Comparison of ENCODE assay signal across 13 cellular contexts in the genomic region with DNA sequence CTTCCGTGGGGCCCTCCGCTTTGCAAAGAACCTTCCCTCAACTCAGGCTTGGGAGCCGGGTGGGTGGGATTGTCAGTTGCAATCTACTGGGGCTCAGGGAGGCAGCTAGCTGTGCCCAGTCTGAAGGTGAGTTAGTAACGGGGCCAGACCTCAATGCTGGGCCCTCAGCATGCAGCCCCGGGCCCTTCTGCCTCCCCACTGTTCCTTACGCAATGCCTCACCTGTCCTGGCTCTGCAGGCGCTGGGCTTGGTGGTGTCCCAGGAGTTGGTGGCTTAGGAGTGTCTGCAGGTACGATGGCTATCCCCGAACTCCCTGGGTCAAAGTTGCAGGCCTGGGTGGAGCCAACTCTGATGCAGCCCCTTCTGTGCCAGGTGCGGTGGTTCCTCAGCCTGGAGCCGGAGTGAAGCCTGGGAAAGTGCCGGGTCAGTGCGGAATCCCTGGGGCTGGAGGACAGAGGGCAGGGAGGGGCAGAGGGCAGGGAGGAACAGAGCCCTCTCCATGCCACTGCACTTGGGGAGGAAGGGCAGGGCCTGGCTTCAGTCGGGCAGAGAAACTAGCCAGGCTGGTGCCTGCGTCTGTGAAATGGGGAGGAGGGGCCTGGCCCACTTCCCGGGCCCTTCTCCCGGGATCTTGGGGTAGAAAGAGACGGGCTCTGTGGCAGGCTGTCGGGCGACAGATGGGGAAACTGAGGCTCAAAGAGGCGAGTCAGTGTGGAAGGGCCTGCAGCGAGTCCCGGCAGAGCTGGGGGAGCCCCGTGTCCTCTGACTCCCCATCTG. TPM values are rescaled to one million over a fixed set of nuclear protein-coding genes. Genes with fewer than 3 reads are reported as not detected.
DNase-seq lines count a peak whose midpoint lies in the region; ATAC-seq, FAIRE-seq and TF ChIP-seq lines count a peak whose summit lies in the region.
"Had no signal": no experiment of that assay in that cellular context is flagged by ENCODE, and none has a peak within 500 bp of the region (broad histone marks: within the 10 kb centered on the region; RNA-seq: fewer than 3 reads in every experiment).

No MANE protein-coding gene starts in this region.

- peak overlapping the region; percentile 22; the same call in 1 of the 2 replicates for H2AFZ ChIP-seq in PC-3 (ENCODE audit: low read length)
- H2AFZ ChIP-seq in MM.1S (ENCODE audit: low read length) = no peak overlapping the region

- no peaks in the 10 kb centered on the region for H3K9me3 Mint-ChIP-seq in glutamatergic neuron (ENCODE audit: unreplicated experiment)
- H3K9me3 Mint-ChIP-seq: CD4-positive, alpha-beta T cell had no signal

- peak; percentile 57 for DNase-seq in COR-L47 (lab: John Stamatoyannopoulos, UW)
- DNase-seq in PC-3 = no peak
- no peak for DNase-seq in glutamatergic neuron
- DNase-seq in prostate gland (ENCODE audit: low spot score) = peak; percentile 53
- DNase-seq in HTR-8/SVneo (ENCODE audit: insufficient read length, low spot score) = no peak
- DNase-seq in MM.1S = no peak
- DNase-seq: activated CD4-positive, alpha-beta T cell treated with anti-CD3 and anti-CD28 coated beads, Interleukin-2, amount 50 U/mL, for 1 hour; activated naive CD4-positive, alpha-beta T cell treated with anti-CD3 and anti-CD28 coated beads, Interleukin-2, amount 50 U/mL, for 16 hours; CD4-positive, alpha-beta T cell; stimulated activated naive CD4-positive, alpha-beta T cell treated with Interleukin-2 at 50 U/mL for 16 hours had no signal

- H3K9ac ChIP-seq in PC-3 (ENCODE audit: low read length) = no peak overlapping the region
- H3K9ac ChIP-seq in MM.1S (ENCODE audit: low read length) = no peak overlapping the region

- H3K4me1 ChIP-seq in PC-3 (ENCODE audit: insufficient read depth, low read length) (no peaks in the 10 kb centered on the region), prostate gland (replicated peaks) (peaks cover 10% of the 10 kb centered on the region), MM.1S (ENCODE audit: low read length) (no peaks in the 10 kb centered on the region)

- ATAC-seq in PC-3 (peak; percentile 48; the same call in 1 of the 2 replicates), HG02938 (IDR thresholded peaks at IDR 0.05; ENCODE audit: unreplicated experiment) (no peak), GM21381 (IDR thresholded peaks at IDR 0.05; ENCODE audit: unreplicated experiment) (no peak)

- no peaks in the 10 kb centered on the region for H3K9me3 ChIP-seq in PC-3 (ENCODE audit: low read length)
- H3K9me3 ChIP-seq in prostate gland = no peaks in the 10 kb centered on the region
- no peaks in the 10 kb centered on the region for H3K9me3 ChIP-seq in MM.1S (replicated peaks; ENCODE audit: insufficient read depth, low read length)

- H3K27ac ChIP-seq in PC-3 (ENCODE audit: low read length) (no peak overlapping the region), prostate gland (peak overlapping the region; percentile 50 to 72), MM.1S (ENCODE audit: low read length) (no peak overlapping the region)

- H3F3A ChIP-seq in PC-3 (ENCODE audit: low read length, unreplicated experiment) (no peaks in the 10 kb centered on the region), MM.1S (ENCODE audit: insufficient read depth, low read length) (no peaks in the 10 kb centered on the region)

- CTCF ChIA-PET in PC-3 (lab: Charles Lee) = no interaction called here

- no peak for TF ChIP-seq CTCF in PC-3 (conservative IDR thresholded peaks at IDR 0.05; ENCODE audit: low read depth, low read length)
- no peak for TF ChIP-seq CTCF in glutamatergic neuron (IDR thresholded peaks at IDR 0.05; ENCODE audit: partially characterized antibody, unreplicated experiment)
- no peak for TF ChIP-seq CTCF in prostate gland (IDR thresholded peaks at IDR 0.05)
- no peak for TF ChIP-seq CTCF in MM.1S (IDR thresholded peaks at IDR 0.05; ENCODE audit: low read length)

- WGBS in prostate gland = 51% methylated on average over 24 of the region's 24 CpGs

- H3K27me3 ChIP-seq in PC-3 (ENCODE audit: low read length) (no peaks in the 10 kb centered on the region), prostate gland (replicated peaks; ENCODE audit: insufficient read depth) (no peaks in the 10 kb centered on the region), MM.1S (replicated peaks; ENCODE audit: insufficient read depth, low read length) (peaks cover 58% of the 10 kb centered on the region)

- H3K79me2 ChIP-seq in PC-3 (ENCODE audit: low read length) = no peaks in the 10 kb centered on the region
- H3K79me2 ChIP-seq in MM.1S (ENCODE audit: low read length) = no peaks in the 10 kb centered on the region

- no peak overlapping the region for H3K4me3 Mint-ChIP-seq in glutamatergic neuron (ENCODE audit: unreplicated experiment)
- H3K4me3 Mint-ChIP-seq: CD4-positive, alpha-beta T cell had no signal

- no peaks in the 10 kb centered on the region for H3K9me2 ChIP-seq in PC-3 (replicated peaks; ENCODE audit: low read length)
- H3K9me2 ChIP-seq in MM.1S (replicated peaks; ENCODE audit: insufficient read depth, low read length) = no peaks in the 10 kb centered on the region

- FAIRE-seq in HTR-8/SVneo (lab: Jason Lieb, UNC) = no peak
- FAIRE-seq: H54 had no signal

- no peaks in the 10 kb centered on the region for H3K36me3 ChIP-seq in PC-3 (ENCODE audit: low read depth, low read length)
- H3K36me3 ChIP-seq in prostate gland = no peaks in the 10 kb centered on the region
- no peaks in the 10 kb centered on the region for H3K36me3 ChIP-seq in MM.1S (replicated peaks; ENCODE audit: insufficient read depth, low read length)

- H3K36me3 Mint-ChIP-seq in glutamatergic neuron (ENCODE audit: unreplicated experiment) = no peaks in the 10 kb centered on the region

- H3K4me1 Mint-ChIP-seq in glutamatergic neuron (ENCODE audit: low read depth, unreplicated experiment) = peaks cover 3% of the 10 kb centered on the region

- H4K20me1 ChIP-seq in PC-3 (ENCODE audit: low read length) (no peaks in the 10 kb centered on the region), MM.1S (ENCODE audit: insufficient read depth, low read length) (no peaks in the 10 kb centered on the region)

- POLR2A ChIA-PET in PC-3 (lab: Charles Lee; ENCODE audit: unreplicated experiment) = no interaction called here

- peaks cover 8% of the 10 kb centered on the region for H3K27me3 Mint-ChIP-seq in glutamatergic neuron (ENCODE audit: unreplicated experiment)

- peak overlapping the region; percentile 52 for H3K27ac Mint-ChIP-seq in glutamatergic neuron (ENCODE audit: unreplicated experiment)
- H3K27ac Mint-ChIP-seq: CD4-positive, alpha-beta T cell had no signal

- no TSS peak for BruUV-seq in PC-3 (replicated peaks; lab: Mats Ljungman, UMichigan)

- H3K4me2 ChIP-seq in PC-3 (ENCODE audit: low read length) = no peak overlapping the region
- no peak overlapping the region for H3K4me2 ChIP-seq in MM.1S (ENCODE audit: low read depth, low read length)

- TF ChIP-seq POLR2A in prostate gland (IDR thresholded peaks at IDR 0.05) = no peak

- no peak overlapping the region for H3K4me3 ChIP-seq in PC-3 (ENCODE audit: low read length)
- H3K4me3 ChIP-seq in prostate gland = no peak overlapping the region
- H3K4me3 ChIP-seq in MM.1S (ENCODE audit: low read length) = no peak overlapping the region

- intact Hi-C loops in PC-3 (cut with micrococcal nuclease) = no loop called here
- intact Hi-C loops in prostate gland (cut with DNase I) = no loop called here

RNA-seq across cellular contexts. Expression of gene ELN, which starts 15.0 kb away (rescaled TPM):
- 0.07 TPM in 1 of 2 replicates, not detected in the other for total RNA-seq in PC-3 (2014; rRNA removed)
- 3.7 TPM for total RNA-seq in glutamatergic neuron (ENCODE audit: unreplicated experiment)
- 10 to 100 TPM; 34.7 to 93.4 TPM for total RNA-seq in prostate gland
- total RNA-seq: CD4-positive, alpha-beta T cell had no signal

RNA-seq across cellular contexts. Expression of gene LIMK1, which starts 40.7 kb away (rescaled TPM):
- total RNA-seq in PC-3 (2014; rRNA removed) (40.3 and 54.3 TPM in 2 replicates), glutamatergic neuron (ENCODE audit: unreplicated experiment) (178 TPM), prostate gland (10 to 100 TPM; 12.8 to 41.2 TPM)

Comparison
In these comparisons a context has a peak if more than half of its experiments do, and no peak if none do; other contexts are left out.
1. DNase-seq: peak in COR-L47 (single experiment) and prostate gland (single experiment); none in PC-3 (single experiment), glutamatergic neuron (single experiment), HTR-8/SVneo (single experiment) and MM.1S (single experiment).
2. H3K27ac ChIP-seq: peak in prostate gland (2 of 2); none in PC-3 (single experiment) and MM.1S (single experiment).